ENCODE assay signal across 10 cellular contexts in genomic region chr20:36856196-36856595, GRCh38. TPM values are rescaled to one million over a fixed set of nuclear protein-coding genes. Genes with fewer than 3 reads are reported as not detected.
DNase-seq lines count a peak whose midpoint lies in the region; ATAC-seq and TF ChIP-seq lines count a peak whose summit lies in the region.
"Had no signal": no experiment of that assay in that cellular context is flagged by ENCODE, and none has a peak within 500 bp of the region (broad histone marks: within the 10 kb centered on the region; RNA-seq: fewer than 3 reads in every experiment).

No MANE protein-coding gene starts in this region.

- H3K27ac Mint-ChIP-seq in endothelial cell (ENCODE audit: unreplicated experiment) (peak overlapping the region; percentile 74), osteocyte (ENCODE audit: unreplicated experiment) (peak overlapping the region; percentile 85)

- POLR2A ChIA-PET in A673 (lab: Charles Lee; ENCODE audit: low non-redundant PET): interaction anchor here (0.6 kb wide), 1 partner anchor 21 kb away, joined by 3 read pairs; no protein-coding TSS in a partner anchor

- peak overlapping the region; percentile 37 for H3K27ac ChIP-seq in A673 (ENCODE audit: low read depth, low read length, poor library complexity, severe bottlenecking)

- no TSS peak for BruUV-seq in A673 (replicated peaks; lab: Mats Ljungman, UMichigan)

- peaks cover 13% of the 10 kb centered on the region for H3K36me3 ChIP-seq in A673 (ENCODE audit: insufficient read depth, low read length, poor library complexity, severe bottlenecking)

- H3K4me3 Mint-ChIP-seq in endothelial cell (ENCODE audit: unreplicated experiment) (no peak overlapping the region), osteocyte (ENCODE audit: unreplicated experiment) (no peak overlapping the region)

- H3K9me3 Mint-ChIP-seq in endothelial cell (ENCODE audit: unreplicated experiment) (no peaks in the 10 kb centered on the region), osteocyte (ENCODE audit: unreplicated experiment) (no peaks in the 10 kb centered on the region)

- no peak for TF ChIP-seq CTCF in A673 (conservative IDR thresholded peaks at IDR 0.05; ENCODE audit: low read depth, low read length)
- no peak for TF ChIP-seq CTCF in endothelial cell (IDR thresholded peaks at IDR 0.05; ENCODE audit: unreplicated experiment)
- TF ChIP-seq CTCF in osteocyte (IDR thresholded peaks at IDR 0.05): no peak

- peaks cover 8% of the 10 kb centered on the region for H3K36me3 Mint-ChIP-seq in endothelial cell (ENCODE audit: low read depth, unreplicated experiment)
- peaks cover 11% of the 10 kb centered on the region for H3K36me3 Mint-ChIP-seq in osteocyte (ENCODE audit: unreplicated experiment)

- DNase-seq in A673 (ENCODE audit: low spot score) (no peak), NCI-H226 (peak; percentile 96), endothelial cell (ENCODE audit: low spot score) (no peak), osteocyte (ENCODE audit: extremely low spot score, unreplicated experiment) (no peak), NCI-H1436 treated with DMSO at 0.1 percent for 48 hours (lab: John Stamatoyannopoulos, UW) (no peak)
- DNase-seq: occipital lobe had no signal

- intact Hi-C loops in A673 (cut with micrococcal nuclease; ENCODE audit: unreplicated experiment): no loop called here

- H3K9me3 ChIP-seq in A673 (ENCODE audit: low read depth, low read length, poor library complexity, severe bottlenecking): no peaks in the 10 kb centered on the region

- H3K27me3 Mint-ChIP-seq in endothelial cell (ENCODE audit: unreplicated experiment) (peaks cover 15% of the 10 kb centered on the region), osteocyte (ENCODE audit: unreplicated experiment) (no peaks in the 10 kb centered on the region)

- H3K4me3 ChIP-seq in A673 (ENCODE audit: low read depth, low read length, poor library complexity, severe bottlenecking): no peak overlapping the region

- peaks cover 18% of the 10 kb centered on the region for H3K4me1 ChIP-seq in A673 (ENCODE audit: insufficient read depth, low read length, poor library complexity, severe bottlenecking)

- no peaks in the 10 kb centered on the region for H3K27me3 ChIP-seq in A673 (replicated peaks; ENCODE audit: insufficient read depth, low read depth, low read length, poor library complexity)

- H3K4me1 Mint-ChIP-seq in endothelial cell (ENCODE audit: unreplicated experiment): peaks cover 63% of the 10 kb centered on the region
- H3K4me1 Mint-ChIP-seq in osteocyte (ENCODE audit: unreplicated experiment): peaks cover 76% of the 10 kb centered on the region

- CTCF ChIA-PET in A673 (lab: Charles Lee): interaction anchor here (0.6 kb wide), 1 partner anchor 20 kb away, joined by 4 read pairs; no protein-coding TSS in a partner anchor

- ATAC-seq in GM19351 (IDR thresholded peaks at IDR 0.05; ENCODE audit: unreplicated experiment): no peak
- no peak for ATAC-seq in HG03432 (IDR thresholded peaks at IDR 0.05; ENCODE audit: unreplicated experiment)
- no peak for ATAC-seq in GM18907 (IDR thresholded peaks at IDR 0.05; ENCODE audit: unreplicated experiment)

RNA-seq across cellular contexts. Expression of gene TLDC2, which starts 19.7 kb away (rescaled TPM):
- total RNA-seq in A673 (2021): not detected in 2 replicates
- not detected for total RNA-seq in endothelial cell (ENCODE audit: unreplicated experiment)
- total RNA-seq in osteocyte: 0.26 TPM in 1 of 2 replicates, not detected in the other
- total RNA-seq: T-helper 2 cell treated with Interferon-gamma antibody and Interleukin-4, amounts not matched to agents 100 ng/mL and 5 ng/mL, for 36 hours had no signal
